In the genomic region with DNA sequence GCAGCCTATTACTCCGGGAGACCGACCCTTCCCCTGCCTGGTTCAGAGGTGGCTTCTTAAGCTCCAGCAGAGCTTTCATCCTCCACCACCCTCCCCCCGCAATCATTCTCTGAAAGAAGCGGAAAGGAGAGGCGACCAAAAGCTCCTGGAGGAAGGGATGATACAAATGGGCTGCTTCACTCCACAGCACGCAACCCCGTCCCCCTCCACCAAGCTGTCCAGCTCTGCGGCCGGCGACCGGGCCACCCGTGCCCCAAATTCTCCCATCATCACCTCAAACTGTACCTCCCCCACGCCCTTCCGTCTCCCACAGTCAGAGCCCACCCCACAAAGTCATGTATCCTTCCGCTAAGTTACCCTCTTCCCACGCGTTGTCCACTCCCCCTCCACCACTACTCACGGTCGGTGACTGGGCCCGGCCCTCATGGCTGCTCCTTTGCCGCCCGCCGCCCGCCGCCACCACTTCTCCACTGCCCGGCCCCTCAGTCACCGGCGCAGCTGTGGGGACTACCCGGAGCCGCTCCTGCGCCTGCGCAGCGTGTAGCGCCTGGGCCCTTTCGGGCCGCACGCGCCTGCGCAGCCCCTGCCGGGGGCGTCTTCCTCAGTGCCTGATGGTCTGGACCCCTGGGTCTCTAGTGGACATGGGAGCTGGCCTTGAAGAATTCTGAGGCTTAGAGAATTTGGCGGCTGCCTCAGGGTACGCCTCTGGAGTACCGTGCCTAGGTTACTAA, we compare ENCODE assay signal across 8 cellular contexts. TPM values are rescaled to one million over a fixed set of nuclear protein-coding genes. Genes with fewer than 3 reads are reported as not detected.
DNase-seq lines count a peak whose midpoint lies in the region; ATAC-seq, FAIRE-seq and TF ChIP-seq lines count a peak whose summit lies in the region.

A gene with protein sequence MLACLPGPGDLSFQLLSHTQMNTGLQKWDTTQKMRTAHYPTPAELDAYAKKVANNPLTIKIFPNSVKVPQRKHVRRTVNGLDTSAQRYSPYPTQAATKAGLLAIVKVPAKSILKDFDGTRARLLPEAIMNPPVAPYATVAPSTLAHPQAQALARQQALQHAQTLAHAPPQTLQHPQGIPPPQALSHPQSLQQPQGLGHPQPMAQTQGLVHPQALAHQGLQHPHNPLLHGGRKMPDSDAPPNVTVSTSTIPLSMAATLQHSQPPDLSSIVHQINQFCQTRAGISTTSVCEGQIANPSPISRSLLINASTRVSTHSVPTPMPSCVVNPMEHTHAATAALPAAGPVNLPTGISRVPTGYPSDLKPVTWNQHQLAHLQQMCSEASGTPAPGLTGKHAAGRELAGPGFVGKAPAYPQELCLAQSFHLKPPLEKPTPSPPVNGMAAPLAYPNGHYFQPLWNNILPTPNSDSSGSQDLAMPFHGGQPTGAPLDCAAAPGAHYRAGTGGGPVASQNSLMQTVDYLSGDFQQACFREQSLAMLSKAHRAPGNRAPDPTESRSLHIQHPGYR (minus strand): TSS at position 509 of the 731 bp plus-strand sequence. CDS start 76,123 bp downstream, outside the sequence.

- peak within 1 kb of the TSS; percentile 91 for H3K27ac Mint-ChIP-seq in CD4-positive, alpha-beta T cell
- H3K27ac Mint-ChIP-seq in mesothelial cell of epicardium: peak within 1 kb of the TSS; percentile 94

- H3K4me3 Mint-ChIP-seq in CD4-positive, alpha-beta T cell: peak within 1 kb of the TSS; percentile 100
- peak within 1 kb of the TSS; percentile 99 for H3K4me3 Mint-ChIP-seq in mesothelial cell of epicardium

- peak; percentile 97 for ATAC-seq in CD4-positive, alpha-beta T cell (ENCODE audit: poor library complexity)

- no peaks in the 10 kb centered on the region for H3K9me3 ChIP-seq in CD4-positive, alpha-beta T cell (ENCODE audit: control insufficient read depth, low read length)
- no peaks in the 10 kb centered on the region for H3K9me3 ChIP-seq in HUES48 (ENCODE audit: control insufficient read depth, insufficient read depth, low read length)
- no peaks in the 10 kb centered on the region for H3K9me3 ChIP-seq in OCI-LY1 (ENCODE audit: low read length)
- no peaks in the 10 kb centered on the region for H3K9me3 ChIP-seq in endothelial cell of umbilical vein (replicated peaks; ENCODE audit: control insufficient read depth, insufficient read depth, low read length)

- H4K20me1 ChIP-seq in OCI-LY1 (ENCODE audit: insufficient read depth, low read length) (no peaks in the 10 kb centered on the region), endothelial cell of umbilical vein (replicated peaks; ENCODE audit: control insufficient read depth, extremely low read depth, insufficient read depth, low read length) (no peaks in the 10 kb centered on the region)

- H3K36me3 ChIP-seq in HUES48 (ENCODE audit: control insufficient read depth, insufficient read depth, low read length) (no peaks in the 10 kb centered on the region), OCI-LY1 (ENCODE audit: insufficient read depth, low read length) (0 out of 2 replicates have a peak, but pooled peaks cover 2% of the 10 kb centered on the region), endothelial cell of umbilical vein (ENCODE audit: control insufficient read depth in 2 of 2, extremely low read depth in 1 of 2, insufficient read depth in 2 of 2, low read length in 2 of 2) (no peaks in the 10 kb centered on the region)

- H3K4me1 ChIP-seq in HUES48 (ENCODE audit: control insufficient read depth, insufficient read depth, low read length) (no peaks in the 10 kb centered on the region), OCI-LY1 (ENCODE audit: insufficient read depth, low read length, severe bottlenecking) (peaks cover 22% of the 10 kb centered on the region), endothelial cell of umbilical vein (ENCODE audit: control insufficient read depth, extremely low read depth, insufficient read depth, low read length) (peaks cover 19% of the 10 kb centered on the region)

- TF ChIP-seq POLR2A in endothelial cell of umbilical vein (IDR thresholded peaks at IDR 0.05; ENCODE audit: low read depth, low read length): peak; percentile 72

- CTCF ChIA-PET in CD4-positive, alpha-beta T cell (lab: Charles Lee): interaction anchor here (1.1 to 3.1 kb wide), 7 partner anchors 9 to 115 kb away, joined by 3 to 30 read pairs (median 5); a partner anchor contains a TSS
- CTCF ChIA-PET in endothelial cell of umbilical vein (lab: Charles Lee): interaction anchor here (0.6 to 7.3 kb wide), 18 partner anchors 11 to 275 kb away, joined by 3 to 130 read pairs (median 5); a partner anchor contains a TSS

- H3K9me1 ChIP-seq in endothelial cell of umbilical vein (replicated peaks; ENCODE audit: control insufficient read depth, extremely low read depth, insufficient read depth, low read length): no peaks in the 10 kb centered on the region

- DNase-seq in CD4-positive, alpha-beta T cell: peak; percentile 70 to 85 (median 78)
- DNase-seq in GM20000 (ENCODE audit: low spot score) (peak; percentile 96), endothelial cell of umbilical vein (ENCODE audit: low read depth, low spot score) (peak; percentile 87), mesothelial cell of epicardium (ENCODE audit: low spot score in 2 of 2, unreplicated experiment in 2 of 2) (peak; percentile 84 to 89)
- peak; percentile 83 for DNase-seq in activated CD8-positive, alpha-beta memory T cell treated with anti-CD3 and anti-CD28 coated beads, Interleukin-2, amount 50 U/mL, for 4 hours
- peak; percentile 71 to 74 for DNase-seq in stimulated activated CD8-positive, alpha-beta memory T cell treated with anti-CD3 and anti-CD28 coated beads, Interleukin-15, amount 100 ng/mL, for 4 hours (ENCODE audit: low read depth in 2 of 2)

- POLR2A ChIA-PET in CD4-positive, alpha-beta T cell (lab: Charles Lee): interaction anchor here (0.5 to 1.8 kb wide), 19 partner anchors 9 to 132 kb away, joined by 3 to 23 read pairs (median 4); a partner anchor contains a TSS
- POLR2A ChIA-PET in endothelial cell of umbilical vein (lab: Charles Lee): interaction anchor here (0.5 to 1.7 kb wide), 6 partner anchors 29 to 749 kb away, joined by 3 to 10 read pairs (median 6); no protein-coding TSS in a partner anchor

- H3K4me2 ChIP-seq in OCI-LY1 (ENCODE audit: low read length): peak within 1 kb of the TSS; percentile 82
- peak within 1 kb of the TSS; percentile 91 for H3K4me2 ChIP-seq in endothelial cell of umbilical vein (ENCODE audit: insufficient read depth, low read length)

- peaks cover 15% of the 10 kb centered on the region for H3K36me3 Mint-ChIP-seq in CD4-positive, alpha-beta T cell (ENCODE audit: low read depth)
- peaks cover 2% of the 10 kb centered on the region for H3K36me3 Mint-ChIP-seq in mesothelial cell of epicardium

- FAIRE-seq in endothelial cell of umbilical vein (lab: Jason Lieb, UNC): peak; percentile 80

- H3K4me1 Mint-ChIP-seq in CD4-positive, alpha-beta T cell (ENCODE audit: low read depth): peaks cover 27% of the 10 kb centered on the region
- peaks cover 20% of the 10 kb centered on the region for H3K4me1 Mint-ChIP-seq in mesothelial cell of epicardium

- intact Hi-C loops in CD4-positive, alpha-beta T cell (cut with DNase I, micrococcal nuclease): loop anchor here (1.0 to 10.0 kb wide), 6 partner anchors 12 to 508 kb away; a partner anchor contains a TSS
- intact Hi-C loops in endothelial cell of umbilical vein (cut with micrococcal nuclease): loop anchor here (1.0 kb wide), 2 partner anchors 30 to 79 kb away; no protein-coding TSS in a partner anchor

- peak within 1 kb of the TSS; percentile 67 for H3K9ac ChIP-seq in HUES48 (ENCODE audit: low read depth, low read length)
- peak within 1 kb of the TSS; percentile 85 for H3K9ac ChIP-seq in OCI-LY1 (ENCODE audit: low read length)
- peak within 1 kb of the TSS; percentile 74 for H3K9ac ChIP-seq in endothelial cell of umbilical vein (replicated peaks; ENCODE audit: extremely low read depth, insufficient read depth, low read length)

- no peaks in the 10 kb centered on the region for H3K27me3 Mint-ChIP-seq in CD4-positive, alpha-beta T cell
- H3K27me3 Mint-ChIP-seq in mesothelial cell of epicardium (ENCODE audit: low read depth): no peaks in the 10 kb centered on the region

- H2AFZ ChIP-seq in OCI-LY1 (ENCODE audit: low read length) (peak within 1 kb of the TSS; percentile 42; the same call in 1 of the 2 replicates), endothelial cell of umbilical vein (ENCODE audit: low read depth, low read length) (peak within 1 kb of the TSS; percentile 95)

- H3K27me3 ChIP-seq in CD4-positive, alpha-beta T cell (ENCODE audit: control insufficient read depth, insufficient read depth, low read length): no peaks in the 10 kb centered on the region
- no peaks in the 10 kb centered on the region for H3K27me3 ChIP-seq in HUES48 (ENCODE audit: control insufficient read depth, insufficient read depth, low read length)
- no peaks in the 10 kb centered on the region for H3K27me3 ChIP-seq in OCI-LY1 (ENCODE audit: insufficient read depth, low read length)
- no peaks in the 10 kb centered on the region for H3K27me3 ChIP-seq in endothelial cell of umbilical vein (ENCODE audit: control insufficient read depth in 2 of 2, insufficient read depth in 2 of 2, low read length in 2 of 2)

- BruUV-seq in endothelial cell of umbilical vein (replicated peaks; lab: Mats Ljungman, UMichigan): no TSS peak

- dilution Hi-C loops in endothelial cell of umbilical vein (cut with MboI; ENCODE audit: extremely low pct_ligation_motif_present, low sequenced_read_pairs): no loop called here

- peak within 1 kb of the TSS; percentile 78 for H3K27ac ChIP-seq in CD4-positive, alpha-beta T cell (ENCODE audit: low read depth, low read length)
- peak within 1 kb of the TSS; percentile 55 for H3K27ac ChIP-seq in HUES48 (ENCODE audit: low read depth, low read length)
- peak within 1 kb of the TSS; percentile 38 for H3K27ac ChIP-seq in OCI-LY1 (ENCODE audit: low read depth, low read length, poor library complexity, severe bottlenecking)
- H3K27ac ChIP-seq in endothelial cell of umbilical vein (ENCODE audit: insufficient read depth, low read depth, low read length): peak within 1 kb of the TSS; percentile 54

- H3K79me2 ChIP-seq in OCI-LY1 (ENCODE audit: insufficient read depth, low read length) (peaks cover 46% of the 10 kb centered on the region), endothelial cell of umbilical vein (ENCODE audit: control insufficient read depth, insufficient read depth, low read length) (peaks cover 48% of the 10 kb centered on the region)

- H3K4me3 ChIP-seq in HUES48 (ENCODE audit: low read depth, low read length) (peak within 1 kb of the TSS; percentile 95), OCI-LY1 (ENCODE audit: low read depth, low read length, poor library complexity, severe bottlenecking) (peak within 1 kb of the TSS; percentile 88), endothelial cell of umbilical vein (replicated peaks in 1 of 3; ENCODE audit: insufficient read depth in 1 of 3, low read depth in 1 of 3, low read length in 3 of 3) (peak within 1 kb of the TSS; percentile 38 to 70 (median 65))

- H3F3A ChIP-seq in OCI-LY1 (ENCODE audit: insufficient read depth, low read length): no peaks in the 10 kb centered on the region

- H3K9me3 Mint-ChIP-seq in CD4-positive, alpha-beta T cell: no peaks in the 10 kb centered on the region
- no peaks in the 10 kb centered on the region for H3K9me3 Mint-ChIP-seq in mesothelial cell of epicardium

- H3K9me2 ChIP-seq in OCI-LY1 (ENCODE audit: low read depth, low read length): no peaks in the 10 kb centered on the region

- TF ChIP-seq CTCF in CD4-positive, alpha-beta T cell (IDR thresholded peaks at IDR 0.05): no peak
- TF ChIP-seq CTCF in GM20000 (IDR thresholded peaks at IDR 0.05; ENCODE audit: extremely low read depth, missing control alignments) (no peak), OCI-LY1 (IDR thresholded peaks at IDR 0.05; ENCODE audit: low read length) (no peak), endothelial cell of umbilical vein (IDR thresholded peaks at IDR 0.05; ENCODE audit: extremely low read depth in 1 of 2, insufficient read depth in 1 of 2, low read depth in 1 of 2, low read length in 2 of 2) (no peak), mesothelial cell of epicardium (IDR thresholded peaks at IDR 0.05; ENCODE audit: unreplicated experiment) (no peak)

RNA-seq across cellular contexts. Expression of the gene that starts here (rescaled TPM):
- total RNA-seq in CD4-positive, alpha-beta T cell: 10 to 100 TPM; 17.3 to 17.5 TPM
- total RNA-seq in endothelial cell of umbilical vein (30.6 and 33.7 TPM in 2 replicates), mesothelial cell of epicardium (36.3 to 37.9 TPM (median 37.7 TPM) in 3 replicates)
- polyA plus RNA-seq in endothelial cell of umbilical vein: 20.6 and 21.1 TPM in 2 replicates
- polyA plus RNA-seq in endothelial cell of umbilical vein (2011; cell fraction: cytosol; rRNA removed): 18.3 and 19.6 TPM in 2 replicates
- 23.3 and 23.6 TPM in 2 replicates for polyA plus RNA-seq in endothelial cell of umbilical vein (2011; cell fraction: nucleus; rRNA removed)
- polyA plus RNA-seq in endothelial cell of umbilical vein (2012): 22.9 and 24.4 TPM in 2 replicates
- 41.2 and 46.6 TPM in 2 replicates for polyA minus RNA-seq in endothelial cell of umbilical vein
- polyA minus RNA-seq in endothelial cell of umbilical vein (2011; cell fraction: cytosol; rRNA and poly(A)+ RNA removed): 8.4 TPM
- polyA minus RNA-seq in endothelial cell of umbilical vein (2011; cell fraction: nucleus; rRNA and poly(A)+ RNA removed): 40.4 and 42.2 TPM in 2 replicates

Comparison
In these comparisons a context has a peak if more than half of its experiments do, and no peak if none do; other contexts are left out.
1. Peak in every context shown above with its lines: DNase-seq, ATAC-seq, H3K4me3 ChIP-seq and H3K27ac ChIP-seq.